ENCODE assay signal across 8 cellular contexts in the genomic region with DNA sequence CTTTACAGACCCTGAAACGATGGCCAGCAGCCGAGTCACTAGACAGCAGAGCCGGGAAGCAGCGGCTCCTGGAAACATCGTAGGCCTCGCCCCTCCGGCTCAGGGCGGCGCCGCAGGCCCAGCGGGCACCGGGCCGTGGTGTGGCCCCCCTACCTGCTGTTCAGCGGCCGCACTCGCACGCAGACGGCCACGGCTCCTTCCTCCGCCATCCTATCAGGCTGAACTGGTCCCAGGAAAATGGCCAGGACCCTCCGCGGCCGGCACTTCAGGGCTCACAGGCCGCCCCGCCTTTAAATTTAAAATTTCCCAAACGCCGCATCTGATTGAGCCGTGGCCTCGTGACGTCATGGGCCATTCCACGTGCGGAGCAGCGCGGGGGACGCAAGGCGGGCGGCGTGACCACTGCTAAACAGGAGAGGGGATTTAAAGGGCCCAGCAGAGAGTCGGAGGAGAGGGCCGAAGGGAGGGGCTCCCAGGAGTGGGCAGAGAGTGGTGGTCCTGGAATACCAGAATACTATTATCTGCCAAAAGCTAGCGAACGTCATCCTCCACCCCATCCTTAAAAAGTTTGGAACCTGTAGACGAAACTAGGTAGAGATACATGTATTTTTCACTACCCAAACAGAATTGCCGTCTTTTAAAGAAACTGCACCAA. TPM values are rescaled to one million over a fixed set of nuclear protein-coding genes. Genes with fewer than 3 reads are reported as not detected.
A peak's percentile ranks its signal among the peaks of the same experiment; 100 is the strongest.
DNase-seq lines count a peak whose midpoint lies in the region; ATAC-seq and TF ChIP-seq lines count a peak whose summit lies in the region.

A gene with protein sequence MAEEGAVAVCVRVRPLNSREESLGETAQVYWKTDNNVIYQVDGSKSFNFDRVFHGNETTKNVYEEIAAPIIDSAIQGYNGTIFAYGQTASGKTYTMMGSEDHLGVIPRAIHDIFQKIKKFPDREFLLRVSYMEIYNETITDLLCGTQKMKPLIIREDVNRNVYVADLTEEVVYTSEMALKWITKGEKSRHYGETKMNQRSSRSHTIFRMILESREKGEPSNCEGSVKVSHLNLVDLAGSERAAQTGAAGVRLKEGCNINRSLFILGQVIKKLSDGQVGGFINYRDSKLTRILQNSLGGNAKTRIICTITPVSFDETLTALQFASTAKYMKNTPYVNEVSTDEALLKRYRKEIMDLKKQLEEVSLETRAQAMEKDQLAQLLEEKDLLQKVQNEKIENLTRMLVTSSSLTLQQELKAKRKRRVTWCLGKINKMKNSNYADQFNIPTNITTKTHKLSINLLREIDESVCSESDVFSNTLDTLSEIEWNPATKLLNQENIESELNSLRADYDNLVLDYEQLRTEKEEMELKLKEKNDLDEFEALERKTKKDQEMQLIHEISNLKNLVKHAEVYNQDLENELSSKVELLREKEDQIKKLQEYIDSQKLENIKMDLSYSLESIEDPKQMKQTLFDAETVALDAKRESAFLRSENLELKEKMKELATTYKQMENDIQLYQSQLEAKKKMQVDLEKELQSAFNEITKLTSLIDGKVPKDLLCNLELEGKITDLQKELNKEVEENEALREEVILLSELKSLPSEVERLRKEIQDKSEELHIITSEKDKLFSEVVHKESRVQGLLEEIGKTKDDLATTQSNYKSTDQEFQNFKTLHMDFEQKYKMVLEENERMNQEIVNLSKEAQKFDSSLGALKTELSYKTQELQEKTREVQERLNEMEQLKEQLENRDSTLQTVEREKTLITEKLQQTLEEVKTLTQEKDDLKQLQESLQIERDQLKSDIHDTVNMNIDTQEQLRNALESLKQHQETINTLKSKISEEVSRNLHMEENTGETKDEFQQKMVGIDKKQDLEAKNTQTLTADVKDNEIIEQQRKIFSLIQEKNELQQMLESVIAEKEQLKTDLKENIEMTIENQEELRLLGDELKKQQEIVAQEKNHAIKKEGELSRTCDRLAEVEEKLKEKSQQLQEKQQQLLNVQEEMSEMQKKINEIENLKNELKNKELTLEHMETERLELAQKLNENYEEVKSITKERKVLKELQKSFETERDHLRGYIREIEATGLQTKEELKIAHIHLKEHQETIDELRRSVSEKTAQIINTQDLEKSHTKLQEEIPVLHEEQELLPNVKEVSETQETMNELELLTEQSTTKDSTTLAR (N-terminal part only) (minus strand): TSS at position 233 of the 655 bp plus-strand sequence. CDS start 24 bp downstream, at position 209.

- H3K4me3 ChIP-seq in endodermal cell (ENCODE audit: low read length) (peak within 1 kb of the TSS; percentile 85), mesodermal cell (ENCODE audit: extremely low read depth, insufficient read depth, low read length, poor library complexity, severe bottlenecking) (peak within 1 kb of the TSS; percentile 76)

- WGBS in endodermal cell (ENCODE audit: insufficient coverage in 1 of 2, insufficient read length in 1 of 2), 2 experiments, result 7 to 10% methylated on average over 13 to 44 of the region's 44 CpGs
- 2 to 3% methylated on average over 28 to 32 of the region's 44 CpGs for WGBS in mesodermal cell (ENCODE audit: insufficient coverage in 2 of 2), 2 experiments

- H3K27ac Mint-ChIP-seq in endodermal cell, result peak within 1 kb of the TSS; percentile 95

- peak; percentile 86 for ATAC-seq in GM19468 (IDR thresholded peaks at IDR 0.05; ENCODE audit: extremely low read depth, unreplicated experiment)

- H3K27me3 ChIP-seq in endodermal cell (ENCODE audit: control insufficient read depth, insufficient read depth, low read length, poor library complexity, severe bottlenecking), result no peaks in the 10 kb centered on the region

- no peak for TF ChIP-seq CTCF in endodermal cell (conservative IDR thresholded peaks at IDR 0.05)

- H3K4me3 Mint-ChIP-seq in endodermal cell, result peak within 1 kb of the TSS; percentile 82

- POLR2A ChIA-PET in activated CD8-positive, alpha-beta memory T cell treated with anti-CD3 and anti-CD28 coated beads for 36 hours (lab: Charles Lee), result no interaction called here

- H3K27ac ChIP-seq in endodermal cell (ENCODE audit: low read depth, low read length), result no peak within 1 kb of the TSS
- peak within 1 kb of the TSS; percentile 58 for H3K27ac ChIP-seq in mesodermal cell (ENCODE audit: low read depth, low read length, severe bottlenecking)

- peaks cover 33% of the 10 kb centered on the region for H3K36me3 ChIP-seq in endodermal cell (ENCODE audit: control insufficient read depth, insufficient read depth, low read length)
- H3K36me3 ChIP-seq in mesodermal cell (ENCODE audit: control insufficient read depth, insufficient read depth, low read length), result peaks cover 11% of the 10 kb centered on the region

- H3K4me1 Mint-ChIP-seq in endodermal cell, result peaks cover 16% of the 10 kb centered on the region

- no peaks in the 10 kb centered on the region for H3K9me3 ChIP-seq in endodermal cell (ENCODE audit: control insufficient read depth, low read length)
- no peaks in the 10 kb centered on the region for H3K9me3 ChIP-seq in mesodermal cell (ENCODE audit: control insufficient read depth, low read length)

- CTCF ChIA-PET in activated CD8-positive, alpha-beta memory T cell treated with anti-CD3 and anti-CD28 coated beads for 36 hours (lab: Charles Lee), result no interaction called here

- peak within 1 kb of the TSS; percentile 56 for H3K9ac ChIP-seq in endodermal cell (ENCODE audit: extremely low read depth, low read length, poor library complexity, severe bottlenecking)

- peaks cover 2% of the 10 kb centered on the region for H3K9me3 Mint-ChIP-seq in endodermal cell

- H3K27me3 Mint-ChIP-seq in endodermal cell (ENCODE audit: insufficient read depth), result no peaks in the 10 kb centered on the region

- DNase-seq in COLO829 (ENCODE audit: low spot score), result peak; percentile 75
- peak; percentile 82 for DNase-seq in HS-27A (ENCODE audit: low read depth)
- peak; percentile 73 for DNase-seq in NOMO-1 treated with DMSO at 0.1 percent for 48 hours (lab: John Stamatoyannopoulos, UW; ENCODE audit: unreplicated experiment)
- peak; percentile 96 for DNase-seq in endodermal cell
- peak; percentile 69 for DNase-seq in stimulated activated CD8-positive, alpha-beta memory T cell treated with anti-CD3 and anti-CD28 coated beads, Interleukin-15, amount 100 ng/mL, for 24 hours (ENCODE audit: low read depth)

- H3K4me1 ChIP-seq in endodermal cell (ENCODE audit: control insufficient read depth, insufficient read depth, low read length) (no peaks in the 10 kb centered on the region), mesodermal cell (ENCODE audit: control insufficient read depth, insufficient read depth, low read length, poor library complexity, severe bottlenecking) (peaks cover 3% of the 10 kb centered on the region)

- peaks cover 21% of the 10 kb centered on the region for H3K36me3 Mint-ChIP-seq in endodermal cell (ENCODE audit: low read depth)

RNA-seq across cellular contexts. Expression of the gene that starts here (rescaled TPM):
- total RNA-seq in activated CD8-positive, alpha-beta memory T cell treated with anti-CD3 and anti-CD28 coated beads for 36 hours, result 10 to 100 TPM; 27.1 to 27.7 TPM
- 10 to 100 TPM; 32.4 to 39.6 TPM for total RNA-seq in endodermal cell
- polyA plus RNA-seq in endodermal cell (2013, experiment 1 of 2), result 31.0 TPM
- polyA plus RNA-seq in endodermal cell (2013, experiment 2 of 2), result 40.7 TPM
- 17.3 TPM for polyA plus RNA-seq in mesodermal cell (2013, experiment 1 of 2)
- polyA plus RNA-seq in mesodermal cell (2013, experiment 2 of 2), result 28.1 TPM
